Comparison of ENCODE assay signal across 3 cellular contexts in genomic region chr14:23624830-23625404, GRCh38.
TF ChIP-seq lines count a peak whose summit lies in the region.

No MANE protein-coding gene starts in this region.

TF ChIP-seq in A549, 52 proteins besides CTCF, POLR2A, EP300 and RAD21:
- TF ChIP-seq USF2 (IDR thresholded peaks at IDR 0.05), result no peak
- TF ChIP-seq ZFP36 (IDR thresholded peaks at IDR 0.05; ENCODE audit: borderline replicate concordance, partially characterized antibody), result peak; percentile 80
- no peak for TF ChIP-seq NFE2L2 (conservative IDR thresholded peaks at IDR 0.05; ENCODE audit: low read length)
TF ChIP-seq in A549: peak in this region for 1.

TF ChIP-seq in HCT116, 20 proteins besides CTCF, POLR2A, EP300 and RAD21:
- TF ChIP-seq ELF1 (IDR thresholded peaks at IDR 0.05; ENCODE audit: borderline replicate concordance, low read depth), result no peak
- peak; percentile 18; the same call in 1 of the 2 replicates for TF ChIP-seq CBX3 (IDR thresholded peaks at IDR 0.05; ENCODE audit: low read depth)
- TF ChIP-seq FOSL1 (IDR thresholded peaks at IDR 0.05; ENCODE audit: low read depth), result no peak

TF ChIP-seq in WTC11, 78 proteins besides CTCF, POLR2A, EP300 and RAD21:
- no peak for TF ChIP-seq NFYB (CRISPR knock-in tag; conservative IDR thresholded peaks at IDR 0.05; ENCODE audit: low read depth)
- TF ChIP-seq USF1 (CRISPR knock-in tag; IDR thresholded peaks at IDR 0.05), result no peak
- TF ChIP-seq E2F4 (CRISPR knock-in tag; IDR thresholded peaks at IDR 0.05; ENCODE audit: borderline replicate concordance, low read depth), result no peak
- TF ChIP-seq SMAD4 (CRISPR knock-in tag; IDR thresholded peaks at IDR 0.05), result no peak
- TF ChIP-seq ERG (CRISPR knock-in tag; IDR thresholded peaks at IDR 0.05), result no peak
- no peak for TF ChIP-seq ZNF423 (CRISPR knock-in tag; IDR thresholded peaks at IDR 0.05)
- TF ChIP-seq NR2C2 (CRISPR knock-in tag; IDR thresholded peaks at IDR 0.05), result no peak
- TF ChIP-seq FOXK1 (CRISPR knock-in tag; IDR thresholded peaks at IDR 0.05), result no peak
- no peak for TF ChIP-seq ZNF219 (CRISPR knock-in tag; IDR thresholded peaks at IDR 0.05; ENCODE audit: borderline replicate concordance)
- TF ChIP-seq ZNF512 (CRISPR knock-in tag; IDR thresholded peaks at IDR 0.05; ENCODE audit: borderline replicate concordance), result no peak
- TF ChIP-seq HMGXB4 (CRISPR knock-in tag; IDR thresholded peaks at IDR 0.05), result no peak
- no peak for TF ChIP-seq ZMAT4 (CRISPR knock-in tag; IDR thresholded peaks at IDR 0.05)
- no peak for TF ChIP-seq PREB (CRISPR knock-in tag; IDR thresholded peaks at IDR 0.05; ENCODE audit: borderline replicate concordance)
- no peak for TF ChIP-seq TEAD4 (CRISPR knock-in tag; IDR thresholded peaks at IDR 0.05)
- no peak for TF ChIP-seq PRRX2 (CRISPR knock-in tag; IDR thresholded peaks at IDR 0.05)
- no peak for TF ChIP-seq SP1 (CRISPR knock-in tag; conservative IDR thresholded peaks at IDR 0.05)
- no peak for TF ChIP-seq EMX1 (CRISPR knock-in tag; IDR thresholded peaks at IDR 0.05)
- no peak for TF ChIP-seq CREM (CRISPR knock-in tag; IDR thresholded peaks at IDR 0.05)
TF ChIP-seq in WTC11: peak in this region for 0.
